ENCODE assay signal across 17 cellular contexts in the genomic region with DNA sequence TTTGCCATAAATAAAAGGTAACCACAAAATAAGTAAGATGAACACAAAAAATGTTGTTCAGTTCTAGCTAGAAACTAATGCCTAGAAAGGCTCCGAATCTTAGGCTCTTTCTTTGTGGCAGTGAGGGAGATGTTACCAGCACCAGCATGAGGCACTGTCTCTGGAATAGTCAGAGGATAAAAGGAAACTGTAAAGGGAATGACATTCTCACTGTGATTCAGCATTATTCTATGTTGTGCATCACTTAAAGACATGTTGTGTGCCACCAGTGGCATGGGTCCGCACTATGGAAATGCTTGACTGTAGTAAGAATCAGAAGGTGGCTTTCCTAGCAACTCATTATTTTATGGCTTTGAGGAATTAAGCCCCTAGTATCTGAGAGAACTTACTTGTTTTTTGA.
DNase-seq lines count a peak whose midpoint lies in the region; ATAC-seq and TF ChIP-seq lines count a peak whose summit lies in the region.
"Had no signal": no experiment of that assay in that cellular context is flagged by ENCODE, and none has a peak within 500 bp of the region (broad histone marks: within the 10 kb centered on the region; RNA-seq: fewer than 3 reads in every experiment).

No MANE protein-coding gene starts in this region.

- H3K4me3 Mint-ChIP-seq in CD4-positive, alpha-beta T cell = no peak overlapping the region
- no peak overlapping the region for H3K4me3 Mint-ChIP-seq in progenitor cell of endocrine pancreas (ENCODE audit: low read depth)
- H3K4me3 Mint-ChIP-seq: activated T-helper 1 cell treated with anti-CD3 and anti-CD28 coated beads, Interleukin-12 subunit alpha, Interleukin-12 subunit beta, Interleukin-2, Interleukin-4 antibody, amounts not matched to agents 30 ng/mL and 10 ng/mL and 1 ng/mL, durations not matched to agents 14 hours and 24 hours and 36 hours had no signal

- CTCF ChIA-PET in CD4-positive, alpha-beta T cell (lab: Charles Lee) = no interaction called here

- H3K27ac Mint-ChIP-seq in CD4-positive, alpha-beta T cell = no peak overlapping the region
- no peak overlapping the region for H3K27ac Mint-ChIP-seq in progenitor cell of endocrine pancreas
- H3K27ac Mint-ChIP-seq: activated T-helper 1 cell treated with anti-CD3 and anti-CD28 coated beads, Interleukin-12 subunit alpha, Interleukin-12 subunit beta, Interleukin-2, Interleukin-4 antibody, amounts not matched to agents 30 ng/mL and 10 ng/mL and 1 ng/mL, durations not matched to agents 14 hours and 24 hours and 36 hours had no signal

- no peak for ATAC-seq in CD4-positive, alpha-beta T cell (ENCODE audit: poor library complexity)
- ATAC-seq in right cardiac atrium (no peak), GM18873 (IDR thresholded peaks at IDR 0.05; ENCODE audit: low FRiP score, unreplicated experiment) (no peak)

- H3K4me3 ChIP-seq in epithelial cell of esophagus (ENCODE audit: low read length) = no peak overlapping the region
- no peak overlapping the region for H3K4me3 ChIP-seq in right cardiac atrium (ENCODE audit: low read length)
- H3K4me3 ChIP-seq: mucosa of descending colon, ovary, spleen had no signal

- H3K27ac ChIP-seq in CD4-positive, alpha-beta T cell (ENCODE audit: low read depth, low read length) = no peak overlapping the region
- H3K27ac ChIP-seq in right cardiac atrium (ENCODE audit: low read length) = no peak overlapping the region
- H3K27ac ChIP-seq: spleen had no signal

- DNase-seq in EH (ENCODE audit: low read depth) = peak; percentile 72
- peak; percentile 64 for DNase-seq in RPMI7951 (ENCODE audit: low read depth)
- DNase-seq in epithelial cell of esophagus (ENCODE audit: low read depth) = peak; percentile 63
- peak; percentile 28 for DNase-seq in myocyte (ENCODE audit: low read depth)
- DNase-seq in CD4-positive, alpha-beta T cell = no peak
- no peak for DNase-seq in right cardiac atrium
- DNase-seq in progenitor cell of endocrine pancreas (ENCODE audit: low spot score, unreplicated experiment) = no peak
- DNase-seq: activated CD4-positive, alpha-beta T cell treated with anti-CD3 and anti-CD28 coated beads, Interleukin-2, amount 50 U/mL, for 4 hours; BE2C; DMS53; mucosa of descending colon; NCI-H2081; ovary; spleen; T-helper 9 cell had no signal

- TF ChIP-seq CTCF in epithelial cell of esophagus (IDR thresholded peaks at IDR 0.05; ENCODE audit: insufficient read depth, low read depth, low read length, missing control alignments) (no peak), progenitor cell of endocrine pancreas (IDR thresholded peaks at IDR 0.05; ENCODE audit: unreplicated experiment) (no peak)
- no peak for TF ChIP-seq CTCF in CD4-positive, alpha-beta T cell (IDR thresholded peaks at IDR 0.05)

- H3K4me1 ChIP-seq in right cardiac atrium (ENCODE audit: control insufficient read depth, insufficient read depth, low read length) = peaks cover 4% of the 10 kb centered on the region
- H3K4me1 ChIP-seq: BE2C, spleen had no signal

- no peaks in the 10 kb centered on the region for H3K9me3 ChIP-seq in CD4-positive, alpha-beta T cell (ENCODE audit: control insufficient read depth, low read length)
- no peaks in the 10 kb centered on the region for H3K9me3 ChIP-seq in right cardiac atrium (ENCODE audit: control insufficient read depth, low read length)
- H3K9me3 ChIP-seq: BE2C, mucosa of descending colon, ovary, spleen had no signal

- peaks cover 32% of the 10 kb centered on the region for H3K36me3 Mint-ChIP-seq in CD4-positive, alpha-beta T cell (ENCODE audit: low read depth)
- H3K36me3 Mint-ChIP-seq in progenitor cell of endocrine pancreas (ENCODE audit: insufficient read depth) = peaks cover 9% of the 10 kb centered on the region

- no peaks in the 10 kb centered on the region for H3K27me3 ChIP-seq in CD4-positive, alpha-beta T cell (ENCODE audit: control insufficient read depth, insufficient read depth, low read length)
- no peaks in the 10 kb centered on the region for H3K27me3 ChIP-seq in right cardiac atrium (ENCODE audit: control insufficient read depth, insufficient read depth)
- H3K27me3 ChIP-seq: BE2C, ovary, spleen had no signal

- no peaks in the 10 kb centered on the region for H3K9me3 Mint-ChIP-seq in CD4-positive, alpha-beta T cell
- H3K9me3 Mint-ChIP-seq in progenitor cell of endocrine pancreas (ENCODE audit: low read depth) = no peaks in the 10 kb centered on the region
- H3K9me3 Mint-ChIP-seq: activated T-helper 1 cell treated with anti-CD3 and anti-CD28 coated beads, Interleukin-12 subunit alpha, Interleukin-12 subunit beta, Interleukin-2, Interleukin-4 antibody, amounts not matched to agents 30 ng/mL and 10 ng/mL and 1 ng/mL, durations not matched to agents 14 hours and 24 hours and 36 hours had no signal

- WGBS in right cardiac atrium = 99% methylated on average over 2 of the region's 2 CpGs

- H3K27me3 Mint-ChIP-seq in CD4-positive, alpha-beta T cell = no peaks in the 10 kb centered on the region
- H3K27me3 Mint-ChIP-seq in progenitor cell of endocrine pancreas = no peaks in the 10 kb centered on the region

- intact Hi-C loops in CD4-positive, alpha-beta T cell (cut with DNase I, micrococcal nuclease) = no loop called here
- intact Hi-C loops in right cardiac atrium (cut with DNase I) = no loop called here

- POLR2A ChIA-PET in CD4-positive, alpha-beta T cell (lab: Charles Lee) = no interaction called here

- no peaks in the 10 kb centered on the region for H3K4me1 Mint-ChIP-seq in CD4-positive, alpha-beta T cell (ENCODE audit: low read depth)
- no peaks in the 10 kb centered on the region for H3K4me1 Mint-ChIP-seq in progenitor cell of endocrine pancreas (ENCODE audit: low read depth)

Comparison
In these comparisons a context has a peak if more than half of its experiments do, and no peak if none do; other contexts are left out.
1. DNase-seq: peak in EH (single experiment), RPMI7951 (single experiment), epithelial cell of esophagus (single experiment) and myocyte (single experiment); none in CD4-positive, alpha-beta T cell (0 of 10), right cardiac atrium (0 of 3) and progenitor cell of endocrine pancreas (single experiment).